In the genomic region with DNA sequence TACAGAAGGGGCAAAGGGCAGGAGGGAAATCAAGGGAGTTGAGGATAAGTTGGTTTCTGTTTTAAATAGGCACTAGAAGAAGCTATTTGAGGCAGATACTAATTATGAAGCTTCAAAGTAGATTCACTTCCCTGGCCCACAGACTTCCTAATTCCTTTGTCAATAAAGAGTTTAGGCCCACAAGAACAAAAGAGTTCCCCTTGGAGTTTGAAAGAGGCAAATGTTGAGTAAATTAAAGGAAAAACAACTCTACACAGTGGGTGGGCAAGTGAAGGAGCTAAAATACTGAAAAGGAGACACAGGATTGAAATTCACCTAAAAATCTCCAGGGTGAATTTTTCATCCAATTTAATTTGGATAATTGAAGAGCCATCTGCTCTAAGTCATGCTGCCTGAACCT, we compare ENCODE assay signal across 16 cellular contexts.
DNase-seq lines count a peak whose midpoint lies in the region; ATAC-seq and TF ChIP-seq lines count a peak whose summit lies in the region.
"Had no signal": no experiment of that assay in that cellular context is flagged by ENCODE, and none has a peak within 500 bp of the region (broad histone marks: within the 10 kb centered on the region; RNA-seq: fewer than 3 reads in every experiment).

No MANE protein-coding gene starts in this region.

- peaks cover 0 to 4% (median 0%) of the 10 kb centered on the region in 4 donors for H3K27me3 ChIP-seq in esophagus muscularis mucosa

- DNase-seq in NCI-H82 treated with DMSO at 0.1 percent for 48 hours (lab: John Stamatoyannopoulos, UW; ENCODE audit: unreplicated experiment) (peak; percentile 76), NCI-H82 (lab: John Stamatoyannopoulos, UW) (no peak), NCI-H524 treated with DMSO at 0.1 percent for 48 hours (lab: John Stamatoyannopoulos, UW) (peak; percentile 87), esophagus muscularis mucosa (ENCODE audit: extremely low spot score) (peak; percentile 34), glutamatergic neuron (no peak), caudate nucleus (lab: John Stamatoyannopoulos, UW) (no peak)
- no peak for DNase-seq in naive thymus-derived CD8-positive, alpha-beta T cell
- DNase-seq: C1 segment of cervical spinal cord; Calu3; CD4-positive, alpha-beta T cell; DMS153; DND-41; GDM1; H7 had no signal

- H3K4me3 ChIP-seq in esophagus muscularis mucosa, result no peak overlapping the region

- no peak overlapping the region for H3K4me3 Mint-ChIP-seq in glutamatergic neuron (ENCODE audit: unreplicated experiment)
- no peak overlapping the region for H3K4me3 Mint-ChIP-seq in naive thymus-derived CD8-positive, alpha-beta T cell
- H3K4me3 Mint-ChIP-seq: B cell; CD4-positive, alpha-beta T cell; IgD-negative memory B cell had no signal

- H3K27ac ChIP-seq in esophagus muscularis mucosa (replicated peaks in 1 of 4) (no peak overlapping the region), caudate nucleus (ENCODE audit: low read depth, low read length) (no peak overlapping the region)

- H3K9me3 Mint-ChIP-seq in glutamatergic neuron (ENCODE audit: unreplicated experiment), result peaks cover 1% of the 10 kb centered on the region
- peaks cover 0 to 2% (median 0%) of the 10 kb centered on the region in 9 donors for H3K9me3 Mint-ChIP-seq in naive thymus-derived CD8-positive, alpha-beta T cell
- H3K9me3 Mint-ChIP-seq: CD4-positive, alpha-beta T cell had no signal

- TF ChIP-seq POLR2A in esophagus muscularis mucosa (IDR thresholded peaks at IDR 0.05; ENCODE audit: low read depth), result no peak

- H3K27ac Mint-ChIP-seq in glutamatergic neuron (ENCODE audit: unreplicated experiment), result no peak overlapping the region
- H3K27ac Mint-ChIP-seq in naive thymus-derived CD8-positive, alpha-beta T cell, result no peak overlapping the region
- H3K27ac Mint-ChIP-seq: B cell; CD4-positive, alpha-beta T cell; IgD-negative memory B cell had no signal

- no peaks in the 10 kb centered on the region for H3K9me3 ChIP-seq in esophagus muscularis mucosa

- H3K36me3 ChIP-seq in esophagus muscularis mucosa, result no peaks in the 10 kb centered on the region

- no peak for TF ChIP-seq EP300 in esophagus muscularis mucosa (IDR thresholded peaks at IDR 0.05)

- H3K4me1 Mint-ChIP-seq in glutamatergic neuron (ENCODE audit: low read depth, unreplicated experiment), result peaks cover 29% of the 10 kb centered on the region
- no peaks in the 10 kb centered on the region for H3K4me1 Mint-ChIP-seq in naive thymus-derived CD8-positive, alpha-beta T cell
- H3K4me1 Mint-ChIP-seq: B cell, IgD-negative memory B cell had no signal

- no peaks in the 10 kb centered on the region for H3K36me3 Mint-ChIP-seq in glutamatergic neuron (ENCODE audit: unreplicated experiment)
- H3K36me3 Mint-ChIP-seq in naive thymus-derived CD8-positive, alpha-beta T cell, result no peaks in the 10 kb centered on the region
- H3K36me3 Mint-ChIP-seq: IgD-negative memory B cell had no signal

- H3K4me1 ChIP-seq in esophagus muscularis mucosa, result no peaks in the 10 kb centered on the region

- TF ChIP-seq CTCF in esophagus muscularis mucosa (IDR thresholded peaks at IDR 0.05) (no peak), glutamatergic neuron (IDR thresholded peaks at IDR 0.05; ENCODE audit: partially characterized antibody, unreplicated experiment) (no peak)

- intact Hi-C loops in esophagus muscularis mucosa (cut with DNase I), result no loop called here

- peaks cover 4% of the 10 kb centered on the region for H3K27me3 Mint-ChIP-seq in glutamatergic neuron (ENCODE audit: unreplicated experiment)
- H3K27me3 Mint-ChIP-seq in naive thymus-derived CD8-positive, alpha-beta T cell, result peaks cover 2 to 54% (median 18%) of the 10 kb centered on the region in 5 donors

- POLR2A ChIA-PET in naive thymus-derived CD8-positive, alpha-beta T cell (lab: Charles Lee), result no interaction called here

- no peak for ATAC-seq in naive thymus-derived CD8-positive, alpha-beta T cell

Comparison
In these comparisons a context has a peak if more than half of its experiments do, and no peak if none do; other contexts are left out.
1. DNase-seq: peak in NCI-H82 treated with DMSO at 0.1 percent for 48 hours (single experiment), NCI-H524 treated with DMSO at 0.1 percent for 48 hours (single experiment) and esophagus muscularis mucosa (single experiment); none in NCI-H82 (single experiment), glutamatergic neuron (single experiment), naive thymus-derived CD8-positive, alpha-beta T cell (0 of 10) and caudate nucleus (0 of 61).